Comparison of ENCODE assay signal across 29 cellular contexts in genomic region chr5:80797428-80798024, GRCh38.
"Had no signal": no experiment of that assay in that cellular context is flagged by ENCODE, and none has a peak within 500 bp of the region (broad histone marks: within the 10 kb centered on the region; RNA-seq: fewer than 3 reads in every experiment).

No MANE protein-coding gene starts in this region.

- H3K4me1 Mint-ChIP-seq: activated B cell treated with CpG ODN at 0.5 μM for 24 hours; activated naive CD8-positive, alpha-beta T cell treated with anti-CD3 and anti-CD28 coated beads for 36 hours; activated T-helper 17 cell treated with anti-CD3 and anti-CD28 coated beads, Interleukin-2, amount 50 U/mL, for 72 hours; naive thymus-derived CD8-positive, alpha-beta T cell; neural crest cell had no signal

- H3K79me2 ChIP-seq: parathyroid adenoma had no signal

- H3K27ac ChIP-seq: adrenal gland, body of pancreas, coronary artery, left lung, lower lobe of right lung, parathyroid adenoma, psoas muscle, sigmoid colon, tibial nerve had no signal

- H3K4me3 ChIP-seq: adrenal gland, body of pancreas, coronary artery, dorsolateral prefrontal cortex, left lung, lower lobe of right lung, psoas muscle, sigmoid colon, tibial nerve had no signal

- H3K27me3 Mint-ChIP-seq: activated B cell treated with CpG ODN at 0.5 μM for 24 hours; activated CD8-positive, alpha-beta T cell treated with anti-CD3 and anti-CD28 coated beads for 36 hours; activated naive CD8-positive, alpha-beta T cell treated with anti-CD3 and anti-CD28 coated beads for 36 hours; activated T-helper 17 cell treated with anti-CD3 and anti-CD28 coated beads, Interleukin-2, amount 50 U/mL, for 72 hours; naive thymus-derived CD8-positive, alpha-beta T cell had no signal

- H3K27ac Mint-ChIP-seq: activated B cell treated with CpG ODN at 0.5 μM for 24 hours; activated CD8-positive, alpha-beta T cell treated with anti-CD3 and anti-CD28 coated beads for 36 hours; activated naive CD8-positive, alpha-beta T cell treated with anti-CD3 and anti-CD28 coated beads for 36 hours; activated T-helper 17 cell treated with anti-CD3 and anti-CD28 coated beads, Interleukin-2, amount 50 U/mL, for 72 hours; T-helper 1 cell treated with Interleukin-12 subunit alpha and Interleukin-12 subunit beta and Interleukin-4 antibody, amounts not matched to agents 30 μg/mL and 1 μg/mL, for 36 hours had no signal

- DNase-seq: activated B cell treated with CpG ODN at 0.5 μM for 24 hours; activated CD4-positive, alpha-beta T cell treated with anti-CD3 and anti-CD28 coated beads, Interleukin-2, amount 50 U/mL, for 1 hour; activated CD8-positive, alpha-beta T cell treated with anti-CD3 and anti-CD28 coated beads for 36 hours; activated gamma-delta T cell treated with Interleukin-2 at 50 U/mL for 16 hours; activated naive CD8-positive, alpha-beta T cell treated with anti-CD3 and anti-CD28 coated beads for 36 hours; activated T-cell treated with anti-CD3 and anti-CD28 coated beads, Interleukin-2, amount 50 U/mL, for 4 hours; adrenal gland; aorta; body of pancreas; effector memory CD4-positive, alpha-beta T cell; left lung; lower lobe of right lung; mesenchymal stem cell; naive thymus-derived CD8-positive, alpha-beta T cell; nucleus accumbens; psoas muscle; sigmoid colon; small intestine; stimulated activated CD4-positive, alpha-beta T cell treated with anti-CD3 and anti-CD28 coated beads, Interleukin-4, amount 100 ng/mL, for 4 hours; stimulated activated CD8-positive, alpha-beta memory T cell treated with anti-CD3 and anti-CD28 coated beads, Interleukin-4, amount 100 ng/mL, for 48 hours; stimulated activated naive CD4-positive, alpha-beta T cell; T-helper 9 cell had no signal

- H3K9ac ChIP-seq: parathyroid adenoma had no signal

- ATAC-seq: activated CD8-positive, alpha-beta T cell treated with anti-CD3 and anti-CD28 coated beads for 36 hours; activated T-cell treated with anti-CD3 and anti-CD28 coated beads, Interleukin-2, amount 50 U/mL, for 4 hours; activated T-helper 17 cell treated with anti-CD3 and anti-CD28 coated beads, Interleukin-2, amount 50 U/mL, for 72 hours; body of pancreas; naive thymus-derived CD8-positive, alpha-beta T cell; psoas muscle had no signal

- H3K9me3 Mint-ChIP-seq: activated B cell treated with CpG ODN at 0.5 μM for 24 hours; activated CD8-positive, alpha-beta T cell treated with anti-CD3 and anti-CD28 coated beads for 36 hours; activated naive CD8-positive, alpha-beta T cell treated with anti-CD3 and anti-CD28 coated beads for 36 hours; activated T-cell treated with anti-CD3 and anti-CD28 coated beads, Interleukin-2, amount 50 U/mL, for 4 hours; activated T-helper 17 cell treated with anti-CD3 and anti-CD28 coated beads, Interleukin-2, amount 50 U/mL, for 72 hours had no signal

- H3K4me1 ChIP-seq: adrenal gland, left lung, parathyroid adenoma, psoas muscle, tibial nerve had no signal

- H2AFZ ChIP-seq: parathyroid adenoma had no signal

- H3K9me3 ChIP-seq: adrenal gland, body of pancreas, left lung, lower lobe of right lung, psoas muscle, sigmoid colon, tibial nerve had no signal

- H3K4me3 Mint-ChIP-seq: activated B cell treated with CpG ODN at 0.5 μM for 24 hours; activated CD8-positive, alpha-beta T cell treated with anti-CD3 and anti-CD28 coated beads for 36 hours; activated naive CD8-positive, alpha-beta T cell treated with anti-CD3 and anti-CD28 coated beads for 36 hours; activated T-cell treated with anti-CD3 and anti-CD28 coated beads, Interleukin-2, amount 50 U/mL, for 4 hours; activated T-helper 17 cell treated with anti-CD3 and anti-CD28 coated beads, Interleukin-2, amount 50 U/mL, for 72 hours; naive thymus-derived CD8-positive, alpha-beta T cell; neural crest cell; T-helper 1 cell treated with Interleukin-12 subunit alpha and Interleukin-12 subunit beta and Interleukin-4 antibody, amounts not matched to agents 30 μg/mL and 1 μg/mL, for 36 hours had no signal

- H3K27me3 ChIP-seq: adrenal gland, body of pancreas, dorsolateral prefrontal cortex, left lung, sigmoid colon, tibial nerve had no signal
